In genomic region chr10:2205406-2205805, GRCh38 we compare ENCODE assay signal across 18 cellular contexts.
DNase-seq lines count a peak whose midpoint lies in the region; ATAC-seq, FAIRE-seq and TF ChIP-seq lines count a peak whose summit lies in the region.
"Had no signal": no experiment of that assay in that cellular context is flagged by ENCODE, and none has a peak within 500 bp of the region (broad histone marks: within the 10 kb centered on the region; RNA-seq: fewer than 3 reads in every experiment).

No MANE protein-coding gene starts in this region.

- H2BK12ac ChIP-seq in H1 (ENCODE audit: low read depth, low read length) = peak overlapping the region; percentile 45

- no peak for TF ChIP-seq EP300 in H1 (IDR thresholded peaks at IDR 0.05; ENCODE audit: borderline replicate concordance in 1 of 2, low read depth in 2 of 2, low read length in 2 of 2)
- TF ChIP-seq EP300 in neural cell (conservative IDR thresholded peaks at IDR 0.05; ENCODE audit: poor library complexity, severe bottlenecking) = peak; percentile 80

- no peak overlapping the region for H3K27ac ChIP-seq in GM23338 (ENCODE audit: low read depth)
- no peak overlapping the region for H3K27ac ChIP-seq in H1 (ENCODE audit: low read depth, low read length)
- H3K27ac ChIP-seq in neural cell (ENCODE audit: low read length) = peak overlapping the region; percentile 70
- no peak overlapping the region for H3K27ac ChIP-seq in small intestine (ENCODE audit: low read depth in 1 of 2, low read length in 1 of 2)
- H3K27ac ChIP-seq in tibial artery = no peak overlapping the region
- H3K27ac ChIP-seq: BLaER1 treated with 17β-estradiol and CSF1 and Interleukin-3, amounts not matched to agents 10 nM and 100 nM had no signal

- H3K27ac Mint-ChIP-seq in GM23338 = no peak overlapping the region
- H3K27ac Mint-ChIP-seq in progenitor cell of endocrine pancreas = peak overlapping the region; percentile 38
- H3K27ac Mint-ChIP-seq: B cell; CD8-positive, alpha-beta T cell; IgD-negative memory B cell had no signal

- ATAC-seq in GM23338 = no peak
- ATAC-seq: CD8-positive, alpha-beta T cell; GM12878; HepG2 had no signal

- H3K79me2 ChIP-seq in GM23338 (replicated peaks; ENCODE audit: insufficient read depth) (no peaks in the 10 kb centered on the region), H1 (ENCODE audit: control insufficient read depth in 1 of 2, insufficient read depth in 2 of 2, low read length in 2 of 2) (no peaks in the 10 kb centered on the region), neural cell (replicated peaks; ENCODE audit: insufficient read depth, low read length) (no peaks in the 10 kb centered on the region)

- H2AFZ ChIP-seq in GM23338 = peak overlapping the region; percentile 19; the same call in 1 of the 2 replicates
- peak overlapping the region; percentile 54 for H2AFZ ChIP-seq in H1 (ENCODE audit: low read length)
- H2AFZ ChIP-seq in neural cell (ENCODE audit: low read depth, low read length) = no peak overlapping the region

- H4K5ac ChIP-seq in H1 (ENCODE audit: insufficient read length, low read depth, low read length) = no peak overlapping the region

- H3K27me3 ChIP-seq in GM23338 (ENCODE audit: insufficient read depth) = no peaks in the 10 kb centered on the region
- no peaks in the 10 kb centered on the region for H3K27me3 ChIP-seq in H1 (replicated peaks in 1 of 4; ENCODE audit: control insufficient read depth in 3 of 4, extremely low read depth in 1 of 4, insufficient read depth in 3 of 4, low read length in 3 of 4)
- no peaks in the 10 kb centered on the region for H3K27me3 ChIP-seq in neural cell (ENCODE audit: insufficient read depth, low read depth, low read length)
- H3K27me3 ChIP-seq in small intestine (ENCODE audit: control insufficient read depth in 2 of 2, insufficient read depth in 2 of 2, low read length in 2 of 2) = no peaks in the 10 kb centered on the region
- no peaks in the 10 kb centered on the region for H3K27me3 ChIP-seq in tibial artery
- H3K27me3 ChIP-seq: BLaER1 treated with 17β-estradiol and CSF1 and Interleukin-3, amounts not matched to agents 10 nM and 100 nM had no signal

- no peaks in the 10 kb centered on the region for H4K20me1 ChIP-seq in GM23338 (replicated peaks; ENCODE audit: insufficient read depth)
- no peaks in the 10 kb centered on the region for H4K20me1 ChIP-seq in H1 (replicated peaks in 1 of 2; ENCODE audit: control insufficient read depth in 1 of 2, insufficient read depth in 2 of 2, low read length in 2 of 2)
- H4K20me1 ChIP-seq in neural cell (ENCODE audit: insufficient read depth) = no peaks in the 10 kb centered on the region
- H4K20me1 ChIP-seq: BLaER1 treated with 17β-estradiol and CSF1 and Interleukin-3, amounts not matched to agents 10 nM and 100 nM had no signal

- H3K9me2 ChIP-seq in GM23338 (ENCODE audit: insufficient read depth) (peaks cover 11% of the 10 kb centered on the region), neural cell (ENCODE audit: insufficient read depth, low read length) (no peaks in the 10 kb centered on the region)

- 0 out of 2 replicates have a peak overlapping the region, but pooled peaks have one; percentile 21 for H2BK15ac ChIP-seq in H1 (ENCODE audit: low read length)

- H2BK5ac ChIP-seq in H1 (ENCODE audit: low read depth, low read length) = no peak overlapping the region

- POLR2A ChIA-PET in H1 (lab: Charles Lee; ENCODE audit: partially characterized antibody) = no interaction called here

- H3K36me3 ChIP-seq in GM23338 (ENCODE audit: insufficient read depth) = no peaks in the 10 kb centered on the region
- no peaks in the 10 kb centered on the region for H3K36me3 ChIP-seq in H1 (ENCODE audit: control insufficient read depth in 2 of 4, insufficient read depth in 4 of 4, low read length in 3 of 4)
- no peaks in the 10 kb centered on the region for H3K36me3 ChIP-seq in neural cell (ENCODE audit: insufficient read depth, low read length)
- no peaks in the 10 kb centered on the region for H3K36me3 ChIP-seq in small intestine (ENCODE audit: control insufficient read depth in 2 of 2, insufficient read depth in 2 of 2, low read length in 2 of 2)
- no peaks in the 10 kb centered on the region for H3K36me3 ChIP-seq in tibial artery
- H3K36me3 ChIP-seq: BLaER1 treated with 17β-estradiol and CSF1 and Interleukin-3, amounts not matched to agents 10 nM and 100 nM had no signal

- no peaks in the 10 kb centered on the region for H3K79me1 ChIP-seq in H1 (ENCODE audit: low read depth, low read length)

- H3K4me3 Mint-ChIP-seq in GM23338 (no peak overlapping the region), progenitor cell of endocrine pancreas (ENCODE audit: low read depth) (no peak overlapping the region)
- H3K4me3 Mint-ChIP-seq: B cell; CD8-positive, alpha-beta T cell; IgD-negative memory B cell had no signal

- intact Hi-C loops in tibial artery (cut with DNase I; ENCODE audit: low total_unique reads) = no loop called here

- no peak for TF ChIP-seq POLR2A in H1 (IDR thresholded peaks at IDR 0.05; ENCODE audit: control extremely low read depth in 1 of 2, low read depth in 2 of 2, low read length in 2 of 2)

- no peak overlapping the region for H4K91ac ChIP-seq in H1 (replicated peaks; ENCODE audit: insufficient read length, low read length)

- H2BK20ac ChIP-seq in H1 (ENCODE audit: low read length) = no peak overlapping the region

- H3K18ac ChIP-seq in H1 (ENCODE audit: extremely low read depth, low read length) = no peak overlapping the region

- no peak overlapping the region for H2AK5ac ChIP-seq in H1 (ENCODE audit: low read depth, low read length)

- H3K4ac ChIP-seq in H1 (replicated peaks; ENCODE audit: insufficient read length, low read depth, low read length) = no peak overlapping the region

- H3K27me3 Mint-ChIP-seq in GM23338 (ENCODE audit: insufficient read depth, low read depth, poor library complexity) (peaks cover 2% of the 10 kb centered on the region), progenitor cell of endocrine pancreas (no peaks in the 10 kb centered on the region)
- H3K27me3 Mint-ChIP-seq: B cell, IgD-negative memory B cell had no signal

- H2BK120ac ChIP-seq in H1 (replicated peaks; ENCODE audit: low read depth, low read length) = no peak overlapping the region

- TF ChIP-seq CTCF in GM23338 (conservative IDR thresholded peaks at IDR 0.05; ENCODE audit: low read depth in 2 of 2) (no peak), H1 (IDR thresholded peaks at IDR 0.05; ENCODE audit: control extremely low read depth in 1 of 3, insufficient read depth in 1 of 3, low read depth in 1 of 3, low read length in 3 of 3) (no peak), neural cell (IDR thresholded peaks at IDR 0.05; ENCODE audit: poor library complexity, severe bottlenecking) (no peak), progenitor cell of endocrine pancreas (IDR thresholded peaks at IDR 0.05; ENCODE audit: unreplicated experiment) (no peak), tibial artery (IDR thresholded peaks at IDR 0.05) (no peak)

- H3K9me3 ChIP-seq in H1 (ENCODE audit: insufficient read depth in 2 of 2, low read depth in 1 of 2, low read length in 1 of 2) (no peaks in the 10 kb centered on the region), neural cell (ENCODE audit: low read length) (no peaks in the 10 kb centered on the region), small intestine (ENCODE audit: control insufficient read depth, low read depth) (no peaks in the 10 kb centered on the region), tibial artery (no peaks in the 10 kb centered on the region)
- H3K9me3 ChIP-seq: BLaER1 treated with 17β-estradiol and CSF1 and Interleukin-3, amounts not matched to agents 10 nM and 100 nM had no signal

- H3K4me3 ChIP-seq in GM23338 (no peak overlapping the region), H1 (ENCODE audit: extremely low read depth in 1 of 4, insufficient read depth in 2 of 4, low read depth in 3 of 4, low read length in 4 of 4) (no peak overlapping the region), neural cell (ENCODE audit: low read length) (peak overlapping the region; percentile 28), small intestine (ENCODE audit: low read depth in 1 of 2, low read length in 2 of 2) (no peak overlapping the region), tibial artery (no peak overlapping the region)
- H3K4me3 ChIP-seq: BLaER1 treated with 17β-estradiol and CSF1 and Interleukin-3, amounts not matched to agents 10 nM and 100 nM; GM12878 had no signal

- H3K9me3 Mint-ChIP-seq in GM23338 (peaks cover 3% of the 10 kb centered on the region; the same call in 2 of the 3 replicates), progenitor cell of endocrine pancreas (ENCODE audit: low read depth) (peaks cover 5% of the 10 kb centered on the region)
- H3K9me3 Mint-ChIP-seq: CD8-positive, alpha-beta T cell; IgD-negative memory B cell had no signal

- FAIRE-seq in H1 (lab: Jason Lieb, UNC) (no peak), small intestine (lab: Jason Lieb, UNC) (no peak)
- FAIRE-seq: GM12878, HepG2 had no signal

- no peak overlapping the region for H3K4me2 ChIP-seq in GM23338
- no peak overlapping the region for H3K4me2 ChIP-seq in H1 (ENCODE audit: insufficient read depth in 1 of 2, low read depth in 2 of 2, low read length in 2 of 2)
- no peak overlapping the region for H3K4me2 ChIP-seq in neural cell (ENCODE audit: low read length)
- H3K4me2 ChIP-seq: BLaER1 treated with 17β-estradiol and CSF1 and Interleukin-3, amounts not matched to agents 10 nM and 100 nM had no signal

- no peak overlapping the region for H3K56ac ChIP-seq in H1 (replicated peaks; ENCODE audit: insufficient read length, low read depth, low read length)

- H3K4me1 Mint-ChIP-seq in GM23338 (peaks cover 36% of the 10 kb centered on the region), progenitor cell of endocrine pancreas (ENCODE audit: low read depth) (peaks cover 31% of the 10 kb centered on the region)
- H3K4me1 Mint-ChIP-seq: B cell, IgD-negative memory B cell had no signal

- CTCF ChIA-PET in H1 (lab: Charles Lee; ENCODE audit: partially characterized antibody) = interaction anchor here (1.5 kb wide), 1 partner anchor 68 kb away, joined by 4 read pairs; no protein-coding TSS in a partner anchor

- no peak overlapping the region for H3K14ac ChIP-seq in H1 (ENCODE audit: insufficient read length)

- TF ChIP-seq RAD21 in H1 (IDR thresholded peaks at IDR 0.05 in 1 of 2, conservative IDR thresholded peaks at IDR 0.05 in 1 of 2; ENCODE audit: low read depth in 2 of 2, low read length in 2 of 2) = no peak
- peak; percentile 17 for TF ChIP-seq RAD21 in neural cell (conservative IDR thresholded peaks at IDR 0.05)

- H3K9ac ChIP-seq in H1 (replicated peaks in 1 of 4; ENCODE audit: extremely low read depth in 1 of 4, low read depth in 3 of 4, low read length in 3 of 4) = no peak overlapping the region
- H3K9ac ChIP-seq in neural cell (ENCODE audit: low read length) = no peak overlapping the region
- H3K9ac ChIP-seq: BLaER1 treated with 17β-estradiol and CSF1 and Interleukin-3, amounts not matched to agents 10 nM and 100 nM had no signal

- no peak for DNase-seq in GM23338 (ENCODE audit: low spot score)
- no peak for DNase-seq in H1 (ENCODE audit: low read depth in 1 of 2, low spot score in 2 of 2)
- no peak for DNase-seq in progenitor cell of endocrine pancreas (ENCODE audit: low spot score, unreplicated experiment)
- DNase-seq in Ammon's horn (ENCODE audit: low spot score) = no peak
- no peak for DNase-seq in small intestine
- no peak for DNase-seq in tibial artery
- DNase-seq in SKM-1 treated with dmso at 0.1 percent for 144 hours (lab: John Stamatoyannopoulos, UW; ENCODE audit: unreplicated experiment) = no peak
- DNase-seq: 8988T; Calu3; CD8-positive, alpha-beta T cell; DMS79 treated with DMSO at 0.1 percent for 48 hours; HCEC 1CT had no signal

- no peak overlapping the region for H3K23ac ChIP-seq in H1 (ENCODE audit: insufficient read length)

- peaks cover 7% of the 10 kb centered on the region; the same call in 2 of the 3 replicates for H3K36me3 Mint-ChIP-seq in GM23338 (ENCODE audit: low read depth)
- no peaks in the 10 kb centered on the region for H3K36me3 Mint-ChIP-seq in progenitor cell of endocrine pancreas (ENCODE audit: insufficient read depth)
- H3K36me3 Mint-ChIP-seq: CD8-positive, alpha-beta T cell; IgD-negative memory B cell had no signal

- H3K23me2 ChIP-seq in H1 (ENCODE audit: low read depth, low read length) = no peaks in the 10 kb centered on the region

- peaks cover 25% of the 10 kb centered on the region for H3K4me1 ChIP-seq in GM23338 (ENCODE audit: insufficient read depth)
- peaks cover 0 to 15% (median 13%) of the 10 kb centered on the region in 4 experiments; a peak in 5 of 7 replicates for H3K4me1 ChIP-seq in H1 (replicated peaks in 1 of 4; ENCODE audit: control insufficient read depth in 3 of 4, insufficient read depth in 4 of 4, low read length in 3 of 4)
- no peaks in the 10 kb centered on the region for H3K4me1 ChIP-seq in small intestine (ENCODE audit: control insufficient read depth in 2 of 2, insufficient read depth in 1 of 2, low read depth in 1 of 2, low read length in 1 of 2)
- H3K4me1 ChIP-seq in tibial artery = no peaks in the 10 kb centered on the region
- H3K4me1 ChIP-seq: BLaER1 treated with 17β-estradiol and CSF1 and Interleukin-3, amounts not matched to agents 10 nM and 100 nM had no signal

- no peak overlapping the region for H4K8ac ChIP-seq in H1 (ENCODE audit: extremely low read depth, insufficient read depth, low read length)

- 80% methylated on average over 2 of the region's 2 CpGs; no CpG with 5 or more reads in 1 of the 2 experiments for WGBS in H1 (ENCODE audit: extremely low coverage in 1 of 2, insufficient coverage in 1 of 2, insufficient read length in 1 of 2, insufficient replicate concordance in 2 of 2, low coverage in 1 of 2, low lambda C conversion rate in 2 of 2, missing lambda C conversion rate in 1 of 2), 2 experiments
- WGBS in small intestine, 3 donors = 65 to 70% (median 69%) methylated on average over 2 of the region's 2 CpGs

- peaks cover 4% of the 10 kb centered on the region; the same call in 1 of the 2 replicates for H3F3A ChIP-seq in GM23338 (replicated peaks; ENCODE audit: low read depth)
- no peaks in the 10 kb centered on the region for H3F3A ChIP-seq in neural cell (ENCODE audit: insufficient read depth, low read length, poor library complexity, severe bottlenecking)
